Comparison of ENCODE assay signal across 18 cellular contexts in genomic region chr9:131416509-131416908, GRCh38. TPM values are rescaled to one million over a fixed set of nuclear protein-coding genes. Genes with fewer than 3 reads are reported as not detected.
DNase-seq lines count a peak whose midpoint lies in the region; ATAC-seq and TF ChIP-seq lines count a peak whose summit lies in the region.
"Had no signal": no experiment of that assay in that cellular context is flagged by ENCODE, and none has a peak within 500 bp of the region (broad histone marks: within the 10 kb centered on the region; RNA-seq: fewer than 3 reads in every experiment).

No MANE protein-coding gene starts in this region.

- H3K4me3 Mint-ChIP-seq in activated CD4-positive, alpha-beta memory T cell treated with anti-CD3 and anti-CD28 coated beads for 36 hours = no peak overlapping the region
- H3K4me3 Mint-ChIP-seq in activated CD4-positive, alpha-beta memory T cell treated with anti-CD3 and anti-CD28 coated beads, Interleukin-2, amount 10 ng/mL, durations not matched to agents 7 days and 5 days = no peak overlapping the region
- peak overlapping the region in 3 of 7 donors; percentile 13 to 46 (median 33) for H3K4me3 Mint-ChIP-seq in CD8-positive, alpha-beta memory T cell
- peak overlapping the region; percentile 63 for H3K4me3 Mint-ChIP-seq in central memory CD8-positive, alpha-beta T cell
- H3K4me3 Mint-ChIP-seq in neural progenitor cell = no peak overlapping the region

- H3K27me3 Mint-ChIP-seq in activated CD4-positive, alpha-beta memory T cell treated with anti-CD3 and anti-CD28 coated beads for 36 hours = no peaks in the 10 kb centered on the region
- no peaks in the 10 kb centered on the region for H3K27me3 Mint-ChIP-seq in activated CD4-positive, alpha-beta memory T cell treated with anti-CD3 and anti-CD28 coated beads, Interleukin-2, amount 10 ng/mL, durations not matched to agents 7 days and 5 days
- H3K27me3 Mint-ChIP-seq in CD8-positive, alpha-beta memory T cell = no peaks in the 10 kb centered on the region
- H3K27me3 Mint-ChIP-seq in central memory CD8-positive, alpha-beta T cell = no peaks in the 10 kb centered on the region
- H3K27me3 Mint-ChIP-seq in neural progenitor cell (ENCODE audit: insufficient read depth, low read depth) = no peaks in the 10 kb centered on the region

- peak overlapping the region; percentile 25 for H3K27ac Mint-ChIP-seq in activated CD4-positive, alpha-beta memory T cell treated with anti-CD3 and anti-CD28 coated beads for 36 hours
- H3K27ac Mint-ChIP-seq in activated CD4-positive, alpha-beta memory T cell treated with anti-CD3 and anti-CD28 coated beads, Interleukin-2, amount 10 ng/mL, durations not matched to agents 7 days and 5 days = no peak overlapping the region
- peak overlapping the region; percentile 28 to 96 (median 66) for H3K27ac Mint-ChIP-seq in CD8-positive, alpha-beta memory T cell
- peak overlapping the region; percentile 95 for H3K27ac Mint-ChIP-seq in central memory CD8-positive, alpha-beta T cell (ENCODE audit: low read depth)
- H3K27ac Mint-ChIP-seq in neural progenitor cell = no peak overlapping the region

- peaks cover 100% of the 10 kb centered on the region for H3K79me2 ChIP-seq in neural progenitor cell (ENCODE audit: low read depth)

- peaks cover 100% of the 10 kb centered on the region for H4K20me1 ChIP-seq in neural progenitor cell (ENCODE audit: low read depth)

- peaks cover 6% of the 10 kb centered on the region for H3K36me3 ChIP-seq in CD8-positive, alpha-beta memory T cell (ENCODE audit: insufficient read depth, low read length)
- no peaks in the 10 kb centered on the region for H3K36me3 ChIP-seq in neural progenitor cell
- H3K36me3 ChIP-seq: thoracic aorta had no signal

- H3K9me3 ChIP-seq in CD8-positive, alpha-beta memory T cell (ENCODE audit: low read length) = no peaks in the 10 kb centered on the region
- no peaks in the 10 kb centered on the region for H3K9me3 ChIP-seq in neural progenitor cell (ENCODE audit: low read depth)
- H3K9me3 ChIP-seq: thoracic aorta had no signal

- POLR2A ChIA-PET in activated CD4-positive, alpha-beta memory T cell treated with anti-CD3 and anti-CD28 coated beads for 36 hours (lab: Charles Lee) = no interaction called here
- POLR2A ChIA-PET in activated CD4-positive, alpha-beta memory T cell treated with anti-CD3 and anti-CD28 coated beads, Interleukin-2, amount 10 ng/mL, durations not matched to agents 7 days and 5 days (lab: Charles Lee) = interaction anchor here (0.8 to 1.3 kb wide), 2 partner anchors 9 to 20 kb away, joined by 3 to 5 read pairs; no protein-coding TSS in a partner anchor
- POLR2A ChIA-PET in CD8-positive, alpha-beta memory T cell (lab: Charles Lee) = no interaction called here

- no peak for ATAC-seq in central memory CD8-positive, alpha-beta T cell (replicated peaks; ENCODE audit: extremely low read depth, poor library complexity, severe bottlenecking)
- ATAC-seq in esophagus mucosa = no peak
- ATAC-seq: PC-3 had no signal

- H2AFZ ChIP-seq in neural progenitor cell (replicated peaks) = no peak overlapping the region

- H3K4me1 Mint-ChIP-seq in activated CD4-positive, alpha-beta memory T cell treated with anti-CD3 and anti-CD28 coated beads for 36 hours (ENCODE audit: low read depth) = peaks cover 84% of the 10 kb centered on the region
- peaks cover 72% of the 10 kb centered on the region for H3K4me1 Mint-ChIP-seq in activated CD4-positive, alpha-beta memory T cell treated with anti-CD3 and anti-CD28 coated beads, Interleukin-2, amount 10 ng/mL, durations not matched to agents 7 days and 5 days
- H3K4me1 Mint-ChIP-seq in CD8-positive, alpha-beta memory T cell = peaks cover 80 to 98% (median 94%) of the 10 kb centered on the region in 3 donors
- peaks cover 83% of the 10 kb centered on the region for H3K4me1 Mint-ChIP-seq in central memory CD8-positive, alpha-beta T cell
- peaks cover 56% of the 10 kb centered on the region for H3K4me1 Mint-ChIP-seq in neural progenitor cell

- no peak overlapping the region for H3K9ac ChIP-seq in neural progenitor cell

- DNase-seq in activated CD4-positive, alpha-beta memory T cell treated with anti-CD3 and anti-CD28 coated beads for 36 hours = no peak
- DNase-seq in activated CD4-positive, alpha-beta memory T cell treated with anti-CD3 and anti-CD28 coated beads, Interleukin-2, amount 10 ng/mL, durations not matched to agents 7 days and 5 days = no peak
- no peak for DNase-seq in CD8-positive, alpha-beta memory T cell
- no peak for DNase-seq in central memory CD8-positive, alpha-beta T cell (ENCODE audit: low spot score in 2 of 2)
- DNase-seq in neural progenitor cell (ENCODE audit: low spot score) (no peak), COLO668 (lab: John Stamatoyannopoulos, UW; ENCODE audit: unreplicated experiment) (no peak), AML-193 (lab: John Stamatoyannopoulos, UW) (no peak)
- DNase-seq: activated CD4-positive, alpha-beta T cell treated with anti-CD3 and anti-CD28 coated beads for 48 hours; activated T-cell treated with anti-CD3 and anti-CD28 coated beads, Interleukin-2, amount 50 U/mL, for 1 hour; amniotic stem cell; caudate nucleus; COR-L47; effector memory CD4-positive, alpha-beta T cell; NCI-H774; PC-3; stimulated activated CD8-positive, alpha-beta memory T cell treated with anti-CD3 and anti-CD28 coated beads, Interleukin-4, amount 100 ng/mL, for 48 hours had no signal

- no peaks in the 10 kb centered on the region for H3K27me3 ChIP-seq in CD8-positive, alpha-beta memory T cell (ENCODE audit: insufficient read depth, low read length, poor library complexity, severe bottlenecking)
- no peaks in the 10 kb centered on the region for H3K27me3 ChIP-seq in neural progenitor cell

- no peak for TF ChIP-seq CTCF in neural progenitor cell (IDR thresholded peaks at IDR 0.05)

- H3K36me3 Mint-ChIP-seq in activated CD4-positive, alpha-beta memory T cell treated with anti-CD3 and anti-CD28 coated beads for 36 hours = peaks cover 15% of the 10 kb centered on the region
- peaks cover 47% of the 10 kb centered on the region for H3K36me3 Mint-ChIP-seq in activated CD4-positive, alpha-beta memory T cell treated with anti-CD3 and anti-CD28 coated beads, Interleukin-2, amount 10 ng/mL, durations not matched to agents 7 days and 5 days (ENCODE audit: low read depth)
- peaks cover 0 to 51% (median 12%) of the 10 kb centered on the region in 3 donors for H3K36me3 Mint-ChIP-seq in CD8-positive, alpha-beta memory T cell
- H3K36me3 Mint-ChIP-seq in central memory CD8-positive, alpha-beta T cell (ENCODE audit: insufficient read depth) = peaks cover 24% of the 10 kb centered on the region
- peaks cover 46% of the 10 kb centered on the region for H3K36me3 Mint-ChIP-seq in neural progenitor cell

- peaks cover 81% of the 10 kb centered on the region for H3F3A ChIP-seq in neural progenitor cell (ENCODE audit: low read depth)

- CTCF ChIA-PET in activated CD4-positive, alpha-beta memory T cell treated with anti-CD3 and anti-CD28 coated beads for 36 hours (lab: Charles Lee) = interaction anchor here (1.0 kb wide), 1 partner anchor 8 kb away, joined by 4 read pairs; no protein-coding TSS in a partner anchor
- CTCF ChIA-PET in activated CD4-positive, alpha-beta memory T cell treated with anti-CD3 and anti-CD28 coated beads, Interleukin-2, amount 10 ng/mL, durations not matched to agents 7 days and 5 days (lab: Charles Lee) = interaction anchor here (0.9 to 1.2 kb wide), 2 partner anchors 20 to 67 kb away, joined by 3 read pairs; no protein-coding TSS in a partner anchor
- CTCF ChIA-PET in CD8-positive, alpha-beta memory T cell (lab: Charles Lee) = interaction anchor here (2.0 kb wide), 1 partner anchor 9 kb away, joined by 7 read pairs; no protein-coding TSS in a partner anchor

- peaks cover 84% of the 10 kb centered on the region for H3K4me1 ChIP-seq in CD8-positive, alpha-beta memory T cell (ENCODE audit: insufficient read depth, low read length)
- H3K4me1 ChIP-seq in neural progenitor cell = peaks cover 60% of the 10 kb centered on the region

- H3K4me2 ChIP-seq in neural progenitor cell = peak overlapping the region; percentile 67

- no peak overlapping the region for H3K27ac ChIP-seq in CD8-positive, alpha-beta memory T cell (ENCODE audit: low read depth, low read length)
- H3K27ac ChIP-seq in neural progenitor cell = no peak overlapping the region

- intact Hi-C loops in activated CD4-positive, alpha-beta memory T cell treated with anti-CD3 and anti-CD28 coated beads for 36 hours (cut with micrococcal nuclease) = no loop called here

- no peaks in the 10 kb centered on the region for H3K9me3 Mint-ChIP-seq in activated CD4-positive, alpha-beta memory T cell treated with anti-CD3 and anti-CD28 coated beads for 36 hours
- H3K9me3 Mint-ChIP-seq in activated CD4-positive, alpha-beta memory T cell treated with anti-CD3 and anti-CD28 coated beads, Interleukin-2, amount 10 ng/mL, durations not matched to agents 7 days and 5 days = no peaks in the 10 kb centered on the region
- no peaks in the 10 kb centered on the region for H3K9me3 Mint-ChIP-seq in CD8-positive, alpha-beta memory T cell
- no peaks in the 10 kb centered on the region for H3K9me3 Mint-ChIP-seq in central memory CD8-positive, alpha-beta T cell
- H3K9me3 Mint-ChIP-seq in neural progenitor cell = peaks cover 33% of the 10 kb centered on the region

- no peak overlapping the region for H3K4me3 ChIP-seq in CD8-positive, alpha-beta memory T cell (ENCODE audit: low read length)
- H3K4me3 ChIP-seq in neural progenitor cell = no peak overlapping the region
- H3K4me3 ChIP-seq: thoracic aorta had no signal

RNA-seq across cellular contexts. Expression of gene PRRC2B, which starts 22.6 kb away (rescaled TPM):
- total RNA-seq in activated CD4-positive, alpha-beta memory T cell treated with anti-CD3 and anti-CD28 coated beads for 36 hours = 100 to 1,000 TPM; 127 to 135 TPM
- total RNA-seq in activated CD4-positive, alpha-beta memory T cell treated with anti-CD3 and anti-CD28 coated beads, Interleukin-2, amount 10 ng/mL, durations not matched to agents 7 days and 5 days = 100 to 1,000 TPM; 178 to 190 TPM
- 100 to 1,000 TPM; 146 TPM for total RNA-seq in CD8-positive, alpha-beta memory T cell
- 42.1 TPM for polyA plus RNA-seq in CD8-positive, alpha-beta memory T cell
- 139 and 148 TPM in 2 replicates for total RNA-seq in neural progenitor cell (ENCODE audit: low replicate concordance)
- 82.9 TPM for total RNA-seq in esophagus mucosa

Comparison
In these comparisons a context has a peak if more than half of its experiments do, and no peak if none do; other contexts are left out.
1. H3K27ac Mint-ChIP-seq: peak in activated CD4-positive, alpha-beta memory T cell treated with anti-CD3 and anti-CD28 coated beads for 36 hours (single experiment), CD8-positive, alpha-beta memory T cell (8 of 8) and central memory CD8-positive, alpha-beta T cell (single experiment); none in activated CD4-positive, alpha-beta memory T cell treated with anti-CD3 and anti-CD28 coated beads, Interleukin-2, amount 10 ng/mL, durations not matched to agents 7 days and 5 days (single experiment) and neural progenitor cell (single experiment).